7 cellular contexts compared by ENCODE assay signal in genomic region chr1:42962641-42963377, GRCh38. TPM values are rescaled to one million over a fixed set of nuclear protein-coding genes. Genes with fewer than 3 reads are reported as not detected.
DNase-seq lines count a peak whose midpoint lies in the region; ATAC-seq and TF ChIP-seq lines count a peak whose summit lies in the region.

No MANE protein-coding gene starts in this region.

- no TSS peak for BruUV-seq in OCI-LY7 (replicated peaks; lab: Mats Ljungman, UMichigan)

- H3K27me3 ChIP-seq in gastroesophageal sphincter = no peaks in the 10 kb centered on the region
- peaks cover 0 to 2% of the 10 kb centered on the region in 2 donors for H3K27me3 ChIP-seq in stomach smooth muscle (ENCODE audit: control insufficient read depth in 1 of 2, insufficient read depth in 2 of 2, low read length in 2 of 2)
- H3K27me3 ChIP-seq in upper lobe of right lung = peaks cover 26% of the 10 kb centered on the region

- no peak overlapping the region for H3K4me3 ChIP-seq in Jurkat, Clone E6-1 (ENCODE audit: low read length)
- no peak overlapping the region for H3K4me3 ChIP-seq in OCI-LY7 (ENCODE audit: low read depth, low read length, poor library complexity, severe bottlenecking)
- no peak overlapping the region for H3K4me3 ChIP-seq in gastroesophageal sphincter
- H3K4me3 ChIP-seq in stomach smooth muscle (ENCODE audit: low read length in 2 of 2) = peak overlapping the region; percentile 29 to 40
- H3K4me3 ChIP-seq in upper lobe of right lung = no peak overlapping the region

- peak overlapping the region; percentile 61; the same call in 1 of the 2 replicates for H3K4me2 ChIP-seq in OCI-LY7 (ENCODE audit: low read length)

- no peak overlapping the region for H3K27ac ChIP-seq in OCI-LY7 (ENCODE audit: low read depth, low read length, poor library complexity, severe bottlenecking)
- peak overlapping the region; percentile 45 to 91 (median 76) for H3K27ac ChIP-seq in gastroesophageal sphincter
- H3K27ac ChIP-seq in stomach smooth muscle (ENCODE audit: low read length) = peak overlapping the region; percentile 74
- no peak overlapping the region for H3K27ac ChIP-seq in upper lobe of right lung

- TF ChIP-seq CTCF in OCI-LY7 (conservative IDR thresholded peaks at IDR 0.05; ENCODE audit: low read length) = no peak
- TF ChIP-seq CTCF in gastroesophageal sphincter (IDR thresholded peaks at IDR 0.05) = no peak
- TF ChIP-seq CTCF in upper lobe of right lung (IDR thresholded peaks at IDR 0.05) = no peak

- H3K9ac ChIP-seq in stomach smooth muscle (ENCODE audit: low read length in 2 of 2) = peak overlapping the region; percentile 48 to 74

- CTCF ChIA-PET in OCI-LY7 (lab: Charles Lee; ENCODE audit: unreplicated experiment) = no interaction called here

- H3K9me2 ChIP-seq in OCI-LY7 (ENCODE audit: insufficient read depth, low read length) = no peaks in the 10 kb centered on the region

- H3K4me1 ChIP-seq in OCI-LY7 (ENCODE audit: insufficient read depth, low read length, poor library complexity, severe bottlenecking) (peaks cover 46% of the 10 kb centered on the region), gastroesophageal sphincter (peaks cover 0 to 49% (median 13%) of the 10 kb centered on the region in 3 donors), stomach smooth muscle (ENCODE audit: control insufficient read depth, insufficient read depth, low read length) (peaks cover 32% of the 10 kb centered on the region), upper lobe of right lung (peaks cover 7% of the 10 kb centered on the region)

- ATAC-seq in gastroesophageal sphincter (peak; percentile 31), HG02885 (IDR thresholded peaks at IDR 0.05; ENCODE audit: poor library complexity, unreplicated experiment) (no peak), upper lobe of right lung (no peak)

- no peak for TF ChIP-seq POLR2A in gastroesophageal sphincter (IDR thresholded peaks at IDR 0.05)

- no peaks in the 10 kb centered on the region for H4K20me1 ChIP-seq in OCI-LY7 (ENCODE audit: insufficient read depth, low read length)

- DNase-seq in Jurkat, Clone E6-1 (ENCODE audit: low read depth, low spot score) = peak; percentile 44
- DNase-seq in OCI-LY7 (ENCODE audit: low spot score) (no peak), upper lobe of right lung (no peak)
- DNase-seq in stimulated activated CD4-positive, alpha-beta T cell treated with anti-CD3 and anti-CD28 coated beads, Interleukin-2, amount 100 ng/mL, for 24 hours = no peak

- intact Hi-C loops in OCI-LY7 (cut with micrococcal nuclease; ENCODE audit: unreplicated experiment) = no loop called here
- intact Hi-C loops in upper lobe of right lung (cut with DNase I) = no loop called here

- WGBS in gastroesophageal sphincter (ENCODE audit: low coverage in 1 of 2), 2 donors = 16 to 24% methylated on average over 6 to 7 of the region's 13 CpGs

- no peak for TF ChIP-seq EP300 in gastroesophageal sphincter (IDR thresholded peaks at IDR 0.05)

- H3K9me3 ChIP-seq in OCI-LY7 (ENCODE audit: low read length) = no peaks in the 10 kb centered on the region
- no peaks in the 10 kb centered on the region for H3K9me3 ChIP-seq in gastroesophageal sphincter
- no peaks in the 10 kb centered on the region for H3K9me3 ChIP-seq in stomach smooth muscle (ENCODE audit: control insufficient read depth in 2 of 2, low read length in 2 of 2)
- no peaks in the 10 kb centered on the region for H3K9me3 ChIP-seq in upper lobe of right lung

- H2AFZ ChIP-seq in OCI-LY7 (ENCODE audit: low read length) = no peak overlapping the region

- H3K79me2 ChIP-seq in OCI-LY7 (ENCODE audit: insufficient read depth, low read depth, low read length) = peaks cover 8% of the 10 kb centered on the region

- POLR2A ChIA-PET in OCI-LY7 (lab: Charles Lee) = interaction anchor here (0.7 to 2.1 kb wide), 3 partner anchors 14 to 36 kb away, joined by 3 to 6 read pairs (median 5); no protein-coding TSS in a partner anchor

- H3K36me3 ChIP-seq in OCI-LY7 (ENCODE audit: insufficient read depth, low read length) (peaks cover 1% of the 10 kb centered on the region), gastroesophageal sphincter (no peaks in the 10 kb centered on the region), stomach smooth muscle (ENCODE audit: control insufficient read depth in 2 of 2, insufficient read depth in 2 of 2, low read length in 2 of 2) (no peaks in the 10 kb centered on the region), upper lobe of right lung (no peaks in the 10 kb centered on the region)

RNA-seq across cellular contexts. Expression of gene SLC2A1, which starts 4.1 kb away (rescaled TPM):
- polyA plus RNA-seq in Jurkat, Clone E6-1 (2012; ENCODE audit: insufficient read depth, insufficient read length) = 36.8 TPM
- 45.7 and 66.6 TPM in 2 replicates for total RNA-seq in OCI-LY7 (2014; rRNA removed; shearing (Covaris generic))
- total RNA-seq in OCI-LY7 (2022) (78.9 and 93.4 TPM in 2 replicates), gastroesophageal sphincter (100 to 1,000 TPM in 1 of 4 donors, 10 to 100 TPM in 3; 23.5 to 106 (median 45.9) TPM), upper lobe of right lung (12.9 TPM)

Comparison
In these comparisons a context has a peak if more than half of its experiments do, and no peak if none do; other contexts are left out.
1. H3K4me3 ChIP-seq: peak in stomach smooth muscle (2 of 2); none in Jurkat, Clone E6-1 (single experiment), OCI-LY7 (single experiment), gastroesophageal sphincter (0 of 2) and upper lobe of right lung (single experiment).
2. H3K27ac ChIP-seq: peak in gastroesophageal sphincter (4 of 4) and stomach smooth muscle (single experiment); none in OCI-LY7 (single experiment) and upper lobe of right lung (single experiment).